In the genomic region with DNA sequence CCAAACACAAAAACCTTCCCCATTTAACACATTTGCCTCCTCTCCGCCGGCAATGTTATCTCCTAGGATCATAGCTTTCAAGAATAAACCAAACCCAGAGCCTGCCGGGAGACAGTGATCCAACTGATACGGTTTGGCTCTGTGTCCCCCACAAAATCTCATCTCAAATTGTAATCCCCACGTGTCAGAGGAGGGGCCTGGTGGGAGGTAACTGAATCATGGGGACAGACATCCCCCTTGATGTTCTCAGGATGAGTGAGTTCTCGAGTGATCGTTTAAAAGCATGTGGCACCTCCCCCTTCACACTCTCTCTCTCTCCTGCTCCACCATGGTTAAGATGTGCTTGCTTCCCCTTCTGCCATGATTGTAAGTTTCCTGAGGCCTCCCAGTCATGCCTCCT, we compare ENCODE assay signal across 13 cellular contexts. TPM values are rescaled to one million over a fixed set of nuclear protein-coding genes. Genes with fewer than 3 reads are reported as not detected.
A peak's percentile ranks its signal among the peaks of the same experiment; 100 is the strongest.
DNase-seq lines count a peak whose midpoint lies in the region; ATAC-seq and TF ChIP-seq lines count a peak whose summit lies in the region.
"Had no signal": no experiment of that assay in that cellular context is flagged by ENCODE, and none has a peak within 500 bp of the region (broad histone marks: within the 10 kb centered on the region; RNA-seq: fewer than 3 reads in every experiment).

No MANE protein-coding gene starts in this region.

- H4K5ac ChIP-seq in IMR-90 (ENCODE audit: low read depth, low read length): peak overlapping the region; percentile 72

- no peaks in the 10 kb centered on the region for H3K9me2 ChIP-seq in PC-9 (ENCODE audit: insufficient read depth)

- peak overlapping the region; percentile 94 for H2BK5ac ChIP-seq in IMR-90 (ENCODE audit: low read depth, low read length, poor library complexity, severe bottlenecking)

- H3K36me3 ChIP-seq in IMR-90 (ENCODE audit: control insufficient read depth, insufficient read depth, low read length): no peaks in the 10 kb centered on the region
- H3K36me3 ChIP-seq in endodermal cell (ENCODE audit: control insufficient read depth, insufficient read depth, low read length): peaks cover 7% of the 10 kb centered on the region
- peaks cover 29% of the 10 kb centered on the region for H3K36me3 ChIP-seq in mesodermal cell (ENCODE audit: control insufficient read depth, insufficient read depth, low read length)
- H3K36me3 ChIP-seq in suprapubic skin: no peaks in the 10 kb centered on the region
- H3K36me3 ChIP-seq in PC-9 (ENCODE audit: low read depth): peaks cover 19% of the 10 kb centered on the region
- H3K36me3 ChIP-seq: neutrophil had no signal

- peak overlapping the region; percentile 90 for H2BK120ac ChIP-seq in IMR-90 (ENCODE audit: low read depth, low read length)

- peaks cover 29 to 86% of the 10 kb centered on the region in 2 experiments for H3K79me1 ChIP-seq in IMR-90 (ENCODE audit: low read depth in 1 of 2, low read length in 2 of 2)

- H3K27me3 ChIP-seq in IMR-90 (ENCODE audit: control insufficient read depth, insufficient read depth, low read length) (no peaks in the 10 kb centered on the region), endodermal cell (ENCODE audit: control insufficient read depth, insufficient read depth, low read length, poor library complexity, severe bottlenecking) (no peaks in the 10 kb centered on the region), suprapubic skin (no peaks in the 10 kb centered on the region), PC-9 (ENCODE audit: insufficient read depth, low read depth) (no peaks in the 10 kb centered on the region)
- H3K27me3 ChIP-seq: neutrophil had no signal

- H3K4me3 Mint-ChIP-seq in endodermal cell: peak overlapping the region; percentile 3
- H3K4me3 Mint-ChIP-seq: dendritic cell treated with granulocyte-macrophage colony-stimulating factor and Interleukin-4, amounts not matched to agents 40 ng/mL and 50 ng/mL, for 4 days had no signal

- dilution Hi-C loops in IMR-90 (cut with HindIII; ENCODE audit: low sequenced_read_pairs, unreplicated experiment): no loop called here

- peak overlapping the region; percentile 2; the same call in 1 of the 2 replicates for H3K4me3 ChIP-seq in IMR-90 (ENCODE audit: insufficient read depth, low read depth, low read length)
- no peak overlapping the region for H3K4me3 ChIP-seq in endodermal cell (ENCODE audit: low read length)
- no peak overlapping the region for H3K4me3 ChIP-seq in mesodermal cell (ENCODE audit: extremely low read depth, insufficient read depth, low read length, poor library complexity, severe bottlenecking)
- H3K4me3 ChIP-seq in suprapubic skin: no peak overlapping the region
- H3K4me3 ChIP-seq in PC-9: no peak overlapping the region

- no peak for TF ChIP-seq EP300 in suprapubic skin (IDR thresholded peaks at IDR 0.05)

- H3K27ac ChIP-seq in IMR-90 (ENCODE audit: insufficient read depth, low read length): peak overlapping the region; percentile 93
- H3K27ac ChIP-seq in endodermal cell (ENCODE audit: low read depth, low read length): no peak overlapping the region
- peak overlapping the region; percentile 93 for H3K27ac ChIP-seq in mesodermal cell (ENCODE audit: low read depth, low read length, severe bottlenecking)
- peak overlapping the region; percentile 50 for H3K27ac ChIP-seq in suprapubic skin
- H3K27ac ChIP-seq in PC-9: no peak overlapping the region
- H3K27ac ChIP-seq: neutrophil had no signal

- H4K20me1 ChIP-seq in IMR-90 (ENCODE audit: insufficient read depth, low read length): peaks cover 3% of the 10 kb centered on the region; the same call in 1 of the 2 replicates
- H4K20me1 ChIP-seq in PC-9 (ENCODE audit: insufficient read depth): peaks cover 17% of the 10 kb centered on the region

- no peaks in the 10 kb centered on the region for H3K27me3 Mint-ChIP-seq in endodermal cell (ENCODE audit: insufficient read depth)
- H3K27me3 Mint-ChIP-seq: dendritic cell treated with granulocyte-macrophage colony-stimulating factor and Interleukin-4, amounts not matched to agents 40 ng/mL and 50 ng/mL, for 4 days had no signal

- peak overlapping the region; percentile 65 for H3K27ac Mint-ChIP-seq in endodermal cell
- H3K27ac Mint-ChIP-seq: activated T-helper 2 cell treated with anti-CD3 and anti-CD28 coated beads, Interferon-gamma antibody, Interleukin-2, Interleukin-4, amounts not matched to agents 10 μg/mL and 5 μg/mL and 100 μg/mL, durations not matched to agents 14 hours and 24 hours and 36 hours; dendritic cell treated with granulocyte-macrophage colony-stimulating factor and Interleukin-4, amounts not matched to agents 40 ng/mL and 50 ng/mL, for 4 days had no signal

- H2AFZ ChIP-seq in IMR-90 (replicated peaks; ENCODE audit: low read length, poor library complexity) (peak overlapping the region; percentile 71), PC-9 (no peak overlapping the region)

- H3K79me2 ChIP-seq in PC-9 (ENCODE audit: low read depth): peaks cover 86% of the 10 kb centered on the region

- H3F3A ChIP-seq in PC-9 (ENCODE audit: insufficient read depth, low read depth): peaks cover 4% of the 10 kb centered on the region; the same call in 1 of the 2 replicates

- intact Hi-C loops in IMR-90 (cut with micrococcal nuclease) (no loop called here), PC-9 (cut with micrococcal nuclease; ENCODE audit: unreplicated experiment) (no loop called here)

- POLR2A ChIA-PET in IMR-90 (lab: Charles Lee; ENCODE audit: unreplicated experiment) (interaction anchor here (0.6 to 1.1 kb wide), 3 partner anchors 18 to 196 kb away, joined by 3 to 6 read pairs (median 3); a partner anchor contains a TSS), PC-9 (lab: Charles Lee; ENCODE audit: unreplicated experiment) (no interaction called here)

- H3K56ac ChIP-seq in IMR-90 (ENCODE audit: extremely low read depth, insufficient read depth, low read length): peak overlapping the region; percentile 52

- H3K18ac ChIP-seq in IMR-90 (ENCODE audit: low read depth, low read length): peak overlapping the region; percentile 83

- peak overlapping the region; percentile 79 for H3K4me2 ChIP-seq in IMR-90 (ENCODE audit: low read depth, low read length)
- no peak overlapping the region for H3K4me2 ChIP-seq in PC-9

- H2BK20ac ChIP-seq in IMR-90 (ENCODE audit: low read depth, low read length): peak overlapping the region; percentile 72

- H3K9me3 ChIP-seq in IMR-90 (ENCODE audit: control insufficient read depth, insufficient read depth, low read length) (no peaks in the 10 kb centered on the region), endodermal cell (ENCODE audit: control insufficient read depth, low read length) (peaks cover 9% of the 10 kb centered on the region), mesodermal cell (ENCODE audit: control insufficient read depth, low read length) (peaks cover 4% of the 10 kb centered on the region), suprapubic skin (no peaks in the 10 kb centered on the region), PC-9 (ENCODE audit: insufficient read depth, low read depth) (no peaks in the 10 kb centered on the region; the same call in 1 of the 2 replicates)
- H3K9me3 ChIP-seq: neutrophil had no signal

- peaks cover 19% of the 10 kb centered on the region for H3K9me1 ChIP-seq in IMR-90 (ENCODE audit: insufficient read depth, low read length)

- in situ Hi-C loops in IMR-90 (cut with MboI; ENCODE audit: low sequenced_read_pairs): no loop called here

- WGBS in IMR-90 (ENCODE audit: extremely low coverage in 2 of 2, insufficient read length in 1 of 2), 2 experiments: no CpG with 5 or more reads among the region's 7 CpGs
- 55 to 79% methylated on average over 4 to 7 of the region's 7 CpGs for WGBS in endodermal cell (ENCODE audit: insufficient coverage in 1 of 2, insufficient read length in 1 of 2), 2 experiments
- 82 to 86% methylated on average over 3 of the region's 7 CpGs for WGBS in mesodermal cell (ENCODE audit: insufficient coverage in 2 of 2), 2 experiments
- 67% methylated on average over 7 of the region's 7 CpGs for WGBS in suprapubic skin

- peak; percentile 70 for DNase-seq in IMR-90
- peak; percentile 53 for DNase-seq in endodermal cell
- no peak for DNase-seq in suprapubic skin (ENCODE audit: low spot score in 2 of 2)
- no peak for DNase-seq in iPS-NIHi7 (ENCODE audit: extremely low spot score)
- no peak for DNase-seq in NCI-H510A (lab: John Stamatoyannopoulos, UW)
- no peak for DNase-seq in PC-9
- DNase-seq: activated CD4-positive, CD25-positive, alpha-beta regulatory T cell treated with anti-CD3 and anti-CD28 coated beads, Interleukin-2, amount 50 U/mL, for 72 hours; NCI-H1436 treated with DMSO at 0.1 percent for 48 hours had no signal

- H3K9ac ChIP-seq in IMR-90 (ENCODE audit: low read depth, low read length) (peak overlapping the region; percentile 50), endodermal cell (ENCODE audit: extremely low read depth, low read length, poor library complexity, severe bottlenecking) (no peak overlapping the region)

- peaks cover 16% of the 10 kb centered on the region for H3K36me3 Mint-ChIP-seq in endodermal cell (ENCODE audit: low read depth)

- TF ChIP-seq RAD21 in IMR-90 (IDR thresholded peaks at IDR 0.05; ENCODE audit: low read length): no peak

- H3K14ac ChIP-seq in IMR-90 (replicated peaks; ENCODE audit: low read depth, low read length): peak overlapping the region; percentile 80

- no TSS peak for BruUV-seq in IMR-90 (replicated peaks; lab: Mats Ljungman, UMichigan)
- BruUV-seq in PC-9 (replicated peaks; lab: Mats Ljungman, UMichigan): no TSS peak

- TF ChIP-seq POLR2A in IMR-90 (IDR thresholded peaks at IDR 0.05; ENCODE audit: low read depth, low read length): no peak
- TF ChIP-seq POLR2A in suprapubic skin (IDR thresholded peaks at IDR 0.05): no peak

- H3K4me1 ChIP-seq in IMR-90 (ENCODE audit: control insufficient read depth, insufficient read depth, low read length): peaks cover 22% of the 10 kb centered on the region
- H3K4me1 ChIP-seq in endodermal cell (ENCODE audit: control insufficient read depth, insufficient read depth, low read length): peaks cover 9% of the 10 kb centered on the region
- H3K4me1 ChIP-seq in mesodermal cell (ENCODE audit: control insufficient read depth, insufficient read depth, low read length, poor library complexity, severe bottlenecking): peaks cover 22% of the 10 kb centered on the region
- H3K4me1 ChIP-seq in suprapubic skin: peaks cover 17% of the 10 kb centered on the region
- H3K4me1 ChIP-seq in PC-9 (replicated peaks; ENCODE audit: insufficient read depth): 0 out of 2 replicates have a peak, but pooled peaks cover 3% of the 10 kb centered on the region

- H3K23ac ChIP-seq in IMR-90 (ENCODE audit: low read depth, low read length): peak overlapping the region; percentile 75

- peak overlapping the region; percentile 72 for H4K91ac ChIP-seq in IMR-90 (ENCODE audit: insufficient read depth, low read depth, low read length)

- H2AK9ac ChIP-seq in IMR-90 (replicated peaks; ENCODE audit: low read depth, low read length, poor library complexity): peak overlapping the region; percentile 47

- H3K4ac ChIP-seq in IMR-90 (ENCODE audit: low read depth, low read length): peak overlapping the region; percentile 92

- H2AK5ac ChIP-seq in IMR-90 (ENCODE audit: low read depth, low read length): peak overlapping the region; percentile 65

- H3K9me3 Mint-ChIP-seq in endodermal cell: no peaks in the 10 kb centered on the region
- H3K9me3 Mint-ChIP-seq: activated T-helper 2 cell treated with anti-CD3 and anti-CD28 coated beads, Interferon-gamma antibody, Interleukin-2, Interleukin-4, amounts not matched to agents 10 μg/mL and 5 μg/mL and 100 μg/mL, durations not matched to agents 14 hours and 24 hours and 36 hours; dendritic cell treated with granulocyte-macrophage colony-stimulating factor and Interleukin-4, amounts not matched to agents 40 ng/mL and 50 ng/mL, for 4 days had no signal

- peak; percentile 55 for ATAC-seq in IMR-90 (ENCODE audit: low read depth)
- no peak for ATAC-seq in GM21529 (IDR thresholded peaks at IDR 0.05; ENCODE audit: unreplicated experiment)

- H2BK15ac ChIP-seq in IMR-90 (ENCODE audit: low read depth, low read length): peak overlapping the region; percentile 46; the same call in 2 of the 3 replicates

- CTCF ChIA-PET in IMR-90 (lab: Yijun Ruan, JAX): interaction anchor here (0.9 to 2.5 kb wide), 3 partner anchors 10 to 71 kb away, joined by 4 to 11 read pairs (median 4); no protein-coding TSS in a partner anchor
- CTCF ChIA-PET in PC-9 (lab: Charles Lee): no interaction called here

- H4K8ac ChIP-seq in IMR-90 (ENCODE audit: low read depth in 2 of 2, low read length in 2 of 2): peak overlapping the region; percentile 35 to 88

- H3K4me1 Mint-ChIP-seq in endodermal cell: peaks cover 39% of the 10 kb centered on the region

- TF ChIP-seq CTCF in IMR-90 (conservative IDR thresholded peaks at IDR 0.05; ENCODE audit: low read depth, low read length) (no peak), endodermal cell (conservative IDR thresholded peaks at IDR 0.05) (no peak), suprapubic skin (IDR thresholded peaks at IDR 0.05) (no peak), PC-9 (conservative IDR thresholded peaks at IDR 0.05) (no peak)

RNA-seq across cellular contexts. Expression of a gene that starts 33.3 kb away (rescaled TPM):
- 178 and 227 TPM in 2 replicates for total RNA-seq in IMR-90 (2012; rRNA removed)
- 146 and 151 TPM in 2 replicates for polyA plus RNA-seq in IMR-90 (2012; rRNA removed)
- polyA plus RNA-seq in IMR-90 (2012; cell fraction: cytosol; rRNA removed): 70.2 and 96.3 TPM in 2 replicates
- polyA plus RNA-seq in IMR-90 (2012; cell fraction: nucleus; rRNA removed; ENCODE audit: low replicate concordance): 131 and 234 TPM in 2 replicates
- 100 to 1,000 TPM; 104 to 120 TPM for total RNA-seq in endodermal cell
- 137 TPM for polyA plus RNA-seq in endodermal cell (2013, experiment 1 of 2)
- polyA plus RNA-seq in endodermal cell (2013, experiment 2 of 2): 135 TPM
- polyA plus RNA-seq in mesodermal cell (2013, experiment 1 of 2): 183 TPM
- polyA plus RNA-seq in mesodermal cell (2013, experiment 2 of 2): 165 TPM
- 10 to 100 TPM; 46.6 to 82.7 (median 62.1) TPM for total RNA-seq in suprapubic skin
- 81.7 and 109 TPM in 2 replicates for total RNA-seq in PC-9 (2021)

Comparison
In these comparisons a context has a peak if more than half of its experiments do, and no peak if none do; other contexts are left out.
1. DNase-seq: peak in IMR-90 (single experiment) and endodermal cell (single experiment); none in suprapubic skin (0 of 2), iPS-NIHi7 (single experiment), NCI-H510A (single experiment) and PC-9 (0 of 2).
2. H3K27ac ChIP-seq: peak in IMR-90 (single experiment), mesodermal cell (single experiment) and suprapubic skin (single experiment); none in endodermal cell (single experiment) and PC-9 (single experiment).